ENCODE assay signal across 2 cellular contexts in genomic region chr18:31683106-31683505, GRCh38.
TF ChIP-seq lines count a peak whose summit lies in the region.

No MANE protein-coding gene starts in this region.

TF ChIP-seq in A549, 52 proteins besides CTCF, POLR2A, EP300 and RAD21 (continued from another document):
- TF ChIP-seq REST (IDR thresholded peaks at IDR 0.05): no peak
- TF ChIP-seq TFCP2L1 (CRISPR knock-in tag; IDR thresholded peaks at IDR 0.05): no peak
- TF ChIP-seq CEBPB (IDR thresholded peaks at IDR 0.05): no peak
- no peak for TF ChIP-seq FOSL2 (IDR thresholded peaks at IDR 0.05)
- no peak for TF ChIP-seq FOSL2 (CRISPR knock-in tag; IDR thresholded peaks at IDR 0.05)
- no peak for TF ChIP-seq ZSCAN20 (CRISPR knock-in tag; IDR thresholded peaks at IDR 0.05)
- no peak for TF ChIP-seq HES2 (IDR thresholded peaks at IDR 0.05)
- no peak for TF ChIP-seq KDM1A (IDR thresholded peaks at IDR 0.05; ENCODE audit: low read depth)
- no peak for TF ChIP-seq ATOH8 (CRISPR knock-in tag; IDR thresholded peaks at IDR 0.05; ENCODE audit: low read depth)
- TF ChIP-seq EHMT2 (IDR thresholded peaks at IDR 0.05; ENCODE audit: low read depth): no peak
- no peak for TF ChIP-seq HDAC2 (IDR thresholded peaks at IDR 0.05)
- no peak for TF ChIP-seq POLR2AphosphoS2 (conservative IDR thresholded peaks at IDR 0.05; ENCODE audit: low read length)
- no peak for TF ChIP-seq SREBF2 (IDR thresholded peaks at IDR 0.05)
TF ChIP-seq in A549: peak in this region for 0.

TF ChIP-seq in WTC11, 78 proteins besides CTCF, POLR2A, EP300 and RAD21 (continued from another document):
- TF ChIP-seq ZNF281 (CRISPR knock-in tag; IDR thresholded peaks at IDR 0.05) (no peak), ZNF263 (CRISPR knock-in tag; IDR thresholded peaks at IDR 0.05; ENCODE audit: low read depth) (no peak), NFATC4 (CRISPR knock-in tag; IDR thresholded peaks at IDR 0.05) (no peak), USF1 (CRISPR knock-in tag; IDR thresholded peaks at IDR 0.05) (no peak), MLX (CRISPR knock-in tag; IDR thresholded peaks at IDR 0.05) (no peak), ZBTB21 (CRISPR knock-in tag; IDR thresholded peaks at IDR 0.05; ENCODE audit: borderline replicate concordance) (no peak)
TF ChIP-seq in WTC11: peak in this region for 0.
